Comparison of ENCODE assay signal across 9 cellular contexts in the genomic region with DNA sequence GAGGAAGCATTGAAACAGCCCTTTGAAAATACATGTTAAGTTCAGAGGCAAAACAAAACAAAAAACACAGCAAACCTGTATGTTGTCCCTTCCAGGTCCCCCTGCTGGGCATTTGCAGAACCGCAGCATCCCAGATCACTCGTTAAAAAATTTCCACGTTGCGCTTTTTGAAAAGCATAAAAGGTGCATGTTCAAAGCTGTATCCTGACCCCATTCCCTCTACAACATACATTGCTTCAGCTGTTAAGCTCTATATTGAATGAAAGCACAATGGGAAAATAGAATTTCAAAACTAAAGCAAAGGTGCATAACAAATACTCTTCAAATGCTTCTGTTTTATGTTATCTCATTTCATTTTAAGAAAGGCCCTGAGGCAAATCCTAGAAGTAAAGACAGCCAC.
A peak's percentile ranks its signal among the peaks of the same experiment; 100 is the strongest.
DNase-seq lines count a peak whose midpoint lies in the region; ATAC-seq and TF ChIP-seq lines count a peak whose summit lies in the region.
"Had no signal": no experiment of that assay in that cellular context is flagged by ENCODE, and none has a peak within 500 bp of the region (broad histone marks: within the 10 kb centered on the region; RNA-seq: fewer than 3 reads in every experiment).

No MANE protein-coding gene starts in this region.

- H3K36me3 Mint-ChIP-seq in progenitor cell of endocrine pancreas (ENCODE audit: insufficient read depth): no peaks in the 10 kb centered on the region

- DNase-seq in activated effector memory CD4-positive, alpha-beta T cell treated with anti-CD3 and anti-CD28 coated beads, Interleukin-2, amount 50 U/mL, for 16 hours: peak; percentile 73
- DNase-seq in activated effector memory CD4-positive, alpha-beta T cell treated with Interleukin-2 at 50 U/mL for 16 hours: no peak
- peak; percentile 36 for DNase-seq in NCI-H460 (ENCODE audit: extremely low read depth, low read depth)
- DNase-seq in activated CD8-positive, alpha-beta memory T cell treated with anti-CD3 and anti-CD28 coated beads for 48 hours (ENCODE audit: low read depth in 2 of 3, low spot score in 2 of 3): peak in 2 of 3 experiments; percentile 2 to 20
- peak; percentile 72 for DNase-seq in fibroblast of the aortic adventitia (ENCODE audit: low read depth)
- DNase-seq in progenitor cell of endocrine pancreas (ENCODE audit: low spot score, unreplicated experiment): peak; percentile 43

- H3K27ac Mint-ChIP-seq in progenitor cell of endocrine pancreas: no peak overlapping the region

- ATAC-seq in HG03108 (IDR thresholded peaks at IDR 0.05; ENCODE audit: unreplicated experiment) (no peak), GM18511 (IDR thresholded peaks at IDR 0.05; ENCODE audit: unreplicated experiment) (no peak)

- peaks cover 18% of the 10 kb centered on the region for H3K27me3 Mint-ChIP-seq in progenitor cell of endocrine pancreas
- H3K27me3 Mint-ChIP-seq: central memory CD8-positive, alpha-beta T cell had no signal

- no peak overlapping the region for H3K4me3 Mint-ChIP-seq in progenitor cell of endocrine pancreas (ENCODE audit: low read depth)
- H3K4me3 Mint-ChIP-seq: central memory CD8-positive, alpha-beta T cell had no signal

- H3K4me1 Mint-ChIP-seq in progenitor cell of endocrine pancreas (ENCODE audit: low read depth): no peaks in the 10 kb centered on the region
- H3K4me1 Mint-ChIP-seq: central memory CD8-positive, alpha-beta T cell had no signal

- H3K4me3 ChIP-seq in fibroblast of the aortic adventitia (ENCODE audit: low read depth, low read length): no peak overlapping the region

- TF ChIP-seq CTCF in fibroblast of the aortic adventitia (IDR thresholded peaks at IDR 0.05; ENCODE audit: insufficient read depth, low read length) (peak; percentile 95), progenitor cell of endocrine pancreas (IDR thresholded peaks at IDR 0.05; ENCODE audit: unreplicated experiment) (peak; percentile 90)

- H3K9me3 Mint-ChIP-seq in progenitor cell of endocrine pancreas (ENCODE audit: low read depth): no peaks in the 10 kb centered on the region
- H3K9me3 Mint-ChIP-seq: central memory CD8-positive, alpha-beta T cell had no signal
